Comparison of ENCODE assay signal across 1 cellular context in genomic region chr2:28566441-28567075, GRCh38.
TF ChIP-seq lines count a peak whose summit lies in the region.

No MANE protein-coding gene starts in this region.

TF ChIP-seq in IMR-90, 13 proteins besides CTCF, POLR2A, EP300 and RAD21 (continued from another document):
- no peak for TF ChIP-seq ELK1 (IDR thresholded peaks at IDR 0.05; ENCODE audit: borderline replicate concordance, low read depth, low read length)
- TF ChIP-seq NFE2L2 (IDR thresholded peaks at IDR 0.05; ENCODE audit: low read depth, low read length): no peak
- TF ChIP-seq CHD1 (IDR thresholded peaks at IDR 0.05; ENCODE audit: low read depth, low read length): no peak
- peak; percentile 51 for TF ChIP-seq BHLHE40 (IDR thresholded peaks at IDR 0.05; ENCODE audit: low read depth, low read length)
TF ChIP-seq in IMR-90: peak in this region for 5.
